21 cellular contexts compared by ENCODE assay signal in genomic region chr6:113050979-113051378, GRCh38.
DNase-seq lines count a peak whose midpoint lies in the region; ATAC-seq and TF ChIP-seq lines count a peak whose summit lies in the region.
"Had no signal": no experiment of that assay in that cellular context is flagged by ENCODE, and none has a peak within 500 bp of the region (broad histone marks: within the 10 kb centered on the region; RNA-seq: fewer than 3 reads in every experiment).

No MANE protein-coding gene starts in this region.

- POLR2A ChIA-PET in SK-N-SH (lab: Yijun Ruan, JAX): interaction anchor here (1.2 kb wide), 1 partner anchor 10 kb away, joined by 3 read pairs; no protein-coding TSS in a partner anchor
- POLR2A ChIA-PET in activated CD4-positive, alpha-beta T cell treated with anti-CD3 and anti-CD28 coated beads for 36 hours (lab: Charles Lee): no interaction called here

- H3K9me2 ChIP-seq in SK-N-SH: no peaks in the 10 kb centered on the region
- no peaks in the 10 kb centered on the region for H3K9me2 ChIP-seq in hepatocyte (replicated peaks; ENCODE audit: insufficient read depth)

- H3K27ac ChIP-seq in SK-N-SH (ENCODE audit: low read depth in 2 of 2, low read length in 1 of 2) (peak overlapping the region; percentile 86 to 90), hepatocyte (no peak overlapping the region)
- H3K27ac ChIP-seq: PC-9, SJCRH30 had no signal

- TF ChIP-seq EP300 in SK-N-SH (IDR thresholded peaks at IDR 0.05; ENCODE audit: borderline replicate concordance in 1 of 2, low read depth in 1 of 2, low read length in 1 of 2): peak; percentile 26 to 83; a peak in 3 of 4 replicates

- H3F3A ChIP-seq in SK-N-SH (replicated peaks; ENCODE audit: insufficient read depth): peaks cover 46% of the 10 kb centered on the region

- H4K20me1 ChIP-seq in SK-N-SH (ENCODE audit: insufficient read depth) (no peaks in the 10 kb centered on the region), hepatocyte (ENCODE audit: insufficient read depth, poor library complexity, severe bottlenecking) (no peaks in the 10 kb centered on the region)

- H3K4me1 ChIP-seq in SK-N-SH (ENCODE audit: control insufficient read depth in 1 of 2, insufficient read depth in 2 of 2, low read depth in 1 of 2, low read length in 1 of 2) (peaks cover 22 to 33% of the 10 kb centered on the region in 2 experiments), hepatocyte (ENCODE audit: insufficient read depth) (no peaks in the 10 kb centered on the region)

- H3K4me3 Mint-ChIP-seq in HFFc6: peak overlapping the region; percentile 15; the same call in 1 of the 2 replicates
- H3K4me3 Mint-ChIP-seq in osteocyte (ENCODE audit: unreplicated experiment): peak overlapping the region; percentile 41
- no peak overlapping the region for H3K4me3 Mint-ChIP-seq in activated CD4-positive, alpha-beta T cell treated with anti-CD3 and anti-CD28 coated beads for 36 hours
- H3K4me3 Mint-ChIP-seq: activated naive CD8-positive, alpha-beta T cell treated with anti-CD3 and anti-CD28 coated beads, Interleukin-2, amount 50 U/mL, for 24 hours; activated T-helper 17 cell treated with anti-CD3 and anti-CD28 coated beads, Interleukin-2, amount 50 U/mL, for 72 hours; stimulated activated naive B cell treated with anti-CD40 and anti-IgM and Interleukin-4, amounts not matched to agents 10 μg/mL and 1 μg/mL and 100 μg/mL, for 72 hours had no signal

- no peak for ATAC-seq in activated CD4-positive, alpha-beta T cell treated with anti-CD3 and anti-CD28 coated beads for 36 hours
- ATAC-seq: activated naive CD8-positive, alpha-beta T cell treated with anti-CD3 and anti-CD28 coated beads, Interleukin-2, amount 50 U/mL, for 24 hours; activated T-helper 17 cell treated with anti-CD3 and anti-CD28 coated beads, Interleukin-2, amount 50 U/mL, for 72 hours; left ventricle myocardium superior; right cardiac atrium; stimulated activated naive B cell treated with anti-CD40 and anti-IgM and Interleukin-4, amounts not matched to agents 10 μg/mL and 1 μg/mL and 100 μg/mL, for 72 hours had no signal

- H3K4me1 Mint-ChIP-seq in HFFc6 (ENCODE audit: low read depth): peaks cover 63% of the 10 kb centered on the region
- peaks cover 65% of the 10 kb centered on the region for H3K4me1 Mint-ChIP-seq in osteocyte (ENCODE audit: unreplicated experiment)
- H3K4me1 Mint-ChIP-seq in activated CD4-positive, alpha-beta T cell treated with anti-CD3 and anti-CD28 coated beads for 36 hours: no peaks in the 10 kb centered on the region
- H3K4me1 Mint-ChIP-seq: activated naive CD8-positive, alpha-beta T cell treated with anti-CD3 and anti-CD28 coated beads, Interleukin-2, amount 50 U/mL, for 24 hours; activated T-helper 17 cell treated with anti-CD3 and anti-CD28 coated beads, Interleukin-2, amount 50 U/mL, for 72 hours; stimulated activated naive B cell treated with anti-CD40 and anti-IgM and Interleukin-4, amounts not matched to agents 10 μg/mL and 1 μg/mL and 100 μg/mL, for 72 hours had no signal

- H3K4me2 ChIP-seq in SK-N-SH: peak overlapping the region; percentile 61
- peak overlapping the region; percentile 29 for H3K4me2 ChIP-seq in hepatocyte

- H3K27me3 Mint-ChIP-seq in HFFc6 (ENCODE audit: insufficient read depth) (no peaks in the 10 kb centered on the region; the same call in 1 of the 2 replicates), osteocyte (ENCODE audit: unreplicated experiment) (no peaks in the 10 kb centered on the region)
- no peaks in the 10 kb centered on the region for H3K27me3 Mint-ChIP-seq in activated CD4-positive, alpha-beta T cell treated with anti-CD3 and anti-CD28 coated beads for 36 hours
- H3K27me3 Mint-ChIP-seq: activated naive CD8-positive, alpha-beta T cell treated with anti-CD3 and anti-CD28 coated beads, Interleukin-2, amount 50 U/mL, for 24 hours; activated T-helper 17 cell treated with anti-CD3 and anti-CD28 coated beads, Interleukin-2, amount 50 U/mL, for 72 hours; stimulated activated naive B cell treated with anti-CD40 and anti-IgM and Interleukin-4, amounts not matched to agents 10 μg/mL and 1 μg/mL and 100 μg/mL, for 72 hours had no signal

- H3K27me3 ChIP-seq in SK-N-SH (ENCODE audit: insufficient read depth) (no peaks in the 10 kb centered on the region), hepatocyte (no peaks in the 10 kb centered on the region)
- H3K27me3 ChIP-seq: brain microvascular endothelial cell, SJCRH30, thyroid gland had no signal

- DNase-seq in HFFc6: no peak
- peak; percentile 54 for DNase-seq in SK-N-SH
- no peak for DNase-seq in hepatocyte (ENCODE audit: low spot score)
- no peak for DNase-seq in osteocyte (ENCODE audit: extremely low spot score, unreplicated experiment)
- no peak for DNase-seq in activated CD4-positive, alpha-beta T cell treated with anti-CD3 and anti-CD28 coated beads for 36 hours
- no peak for DNase-seq in T-helper 9 cell
- no peak for DNase-seq in activated naive CD4-positive, alpha-beta T cell treated with anti-CD3 and anti-CD28 coated beads, Interleukin-2, amount 50 U/mL, for 16 hours
- DNase-seq: activated naive CD8-positive, alpha-beta T cell treated with anti-CD3 and anti-CD28 coated beads, Interleukin-2, amount 50 U/mL, for 24 hours; cortex of kidney; foreskin melanocyte; left ventricle myocardium superior; NCI-H1105; NCI-H2171 treated with DMSO at 0.1 percent for 48 hours; NCI-H526 treated with DMSO at 0.1 percent for 48 hours; right cardiac atrium; stimulated activated naive B cell treated with anti-CD40 and anti-IgM and Interleukin-4, amounts not matched to agents 10 μg/mL and 1 μg/mL and 100 μg/mL, for 72 hours; thyroid gland had no signal

- intact Hi-C loops in activated CD4-positive, alpha-beta T cell treated with anti-CD3 and anti-CD28 coated beads for 36 hours (cut with DNase I, micrococcal nuclease): no loop called here

- no peaks in the 10 kb centered on the region for H3K36me3 ChIP-seq in SK-N-SH (replicated peaks in 1 of 2; ENCODE audit: control insufficient read depth in 1 of 2, insufficient read depth in 2 of 2, low read length in 1 of 2)
- no peaks in the 10 kb centered on the region for H3K36me3 ChIP-seq in hepatocyte (replicated peaks; ENCODE audit: insufficient read depth, low read depth)
- H3K36me3 ChIP-seq: brain microvascular endothelial cell, SJCRH30, thyroid gland had no signal

- TF ChIP-seq RAD21 in SK-N-SH (IDR thresholded peaks at IDR 0.05; ENCODE audit: low read length): peak; percentile 27; the same call in 1 of the 2 replicates

- H3K4me3 ChIP-seq in SK-N-SH (ENCODE audit: low read depth in 2 of 2, low read length in 1 of 2) (peak overlapping the region; percentile 1 to 34; a peak in 2 of 4 replicates), hepatocyte (no peak overlapping the region)
- H3K4me3 ChIP-seq: PC-9, SJCRH30, thyroid gland had no signal

- CTCF ChIA-PET in SK-N-SH (lab: Yijun Ruan, JAX): interaction anchor here (1.7 kb wide), 1 partner anchor 12 kb away, joined by 6 read pairs; no protein-coding TSS in a partner anchor
- CTCF ChIA-PET in activated CD4-positive, alpha-beta T cell treated with anti-CD3 and anti-CD28 coated beads for 36 hours (lab: Charles Lee): interaction anchor here (0.6 kb wide), 1 partner anchor 870 kb away, joined by 3 read pairs; no protein-coding TSS in a partner anchor

- no peak for TF ChIP-seq CTCF in HFFc6 (IDR thresholded peaks at IDR 0.05)
- TF ChIP-seq CTCF in SK-N-SH (IDR thresholded peaks at IDR 0.05): peak; percentile 23; the same call in 1 of the 2 replicates
- TF ChIP-seq CTCF in hepatocyte (IDR thresholded peaks at IDR 0.05; ENCODE audit: poor library complexity): no peak
- no peak for TF ChIP-seq CTCF in osteocyte (IDR thresholded peaks at IDR 0.05)

- H3K9me3 Mint-ChIP-seq in HFFc6 (no peaks in the 10 kb centered on the region; the same call in 1 of the 2 replicates), osteocyte (ENCODE audit: unreplicated experiment) (peaks cover 6% of the 10 kb centered on the region)
- peaks cover 1% of the 10 kb centered on the region for H3K9me3 Mint-ChIP-seq in activated CD4-positive, alpha-beta T cell treated with anti-CD3 and anti-CD28 coated beads for 36 hours (ENCODE audit: low read depth)

- H2AFZ ChIP-seq in SK-N-SH (ENCODE audit: low read depth): peak overlapping the region; percentile 80; the same call in 1 of the 2 replicates
- H2AFZ ChIP-seq in hepatocyte: no peak overlapping the region
- H2AFZ ChIP-seq: PC-9 had no signal

- peak overlapping the region; percentile 70 for H3K27ac Mint-ChIP-seq in HFFc6
- peak overlapping the region; percentile 96 for H3K27ac Mint-ChIP-seq in osteocyte (ENCODE audit: unreplicated experiment)
- no peak overlapping the region for H3K27ac Mint-ChIP-seq in activated CD4-positive, alpha-beta T cell treated with anti-CD3 and anti-CD28 coated beads for 36 hours
- H3K27ac Mint-ChIP-seq: activated naive CD8-positive, alpha-beta T cell treated with anti-CD3 and anti-CD28 coated beads, Interleukin-2, amount 50 U/mL, for 24 hours; activated T-helper 17 cell treated with anti-CD3 and anti-CD28 coated beads, Interleukin-2, amount 50 U/mL, for 72 hours; stimulated activated naive B cell treated with anti-CD40 and anti-IgM and Interleukin-4, amounts not matched to agents 10 μg/mL and 1 μg/mL and 100 μg/mL, for 72 hours had no signal

- 24% methylated on average over 5 of the region's 5 CpGs for WGBS in SK-N-SH (ENCODE audit: low lambda C conversion rate)
- WGBS in hepatocyte (ENCODE audit: low lambda C conversion rate, missing lambda C conversion rate): 60% methylated on average over 5 of the region's 5 CpGs

- peaks cover 3% of the 10 kb centered on the region; the same call in 1 of the 2 replicates for H3K36me3 Mint-ChIP-seq in HFFc6 (ENCODE audit: low read depth)
- H3K36me3 Mint-ChIP-seq in osteocyte (ENCODE audit: unreplicated experiment): peaks cover 4% of the 10 kb centered on the region
- H3K36me3 Mint-ChIP-seq in activated CD4-positive, alpha-beta T cell treated with anti-CD3 and anti-CD28 coated beads for 36 hours (ENCODE audit: low read depth): no peaks in the 10 kb centered on the region
- H3K36me3 Mint-ChIP-seq: stimulated activated naive B cell treated with anti-CD40 and anti-IgM and Interleukin-4, amounts not matched to agents 10 μg/mL and 1 μg/mL and 100 μg/mL, for 72 hours had no signal

- H3K9ac ChIP-seq in SK-N-SH: peak overlapping the region; percentile 59; the same call in 1 of the 2 replicates

- H3K79me2 ChIP-seq in SK-N-SH (ENCODE audit: insufficient read depth) (no peaks in the 10 kb centered on the region), hepatocyte (no peaks in the 10 kb centered on the region)

- H3K9me3 ChIP-seq in SK-N-SH (no peaks in the 10 kb centered on the region), hepatocyte (ENCODE audit: low read depth) (no peaks in the 10 kb centered on the region)
- H3K9me3 ChIP-seq: thyroid gland had no signal

TF ChIP-seq in SK-N-SH, 30 proteins besides CTCF, POLR2A, EP300 and RAD21 (continues in another document):
- no peak for TF ChIP-seq USF2 (IDR thresholded peaks at IDR 0.05; ENCODE audit: borderline replicate concordance, low read depth, low read length)
- TF ChIP-seq GABPA (IDR thresholded peaks at IDR 0.05; ENCODE audit: low read depth): no peak
